ENCODE assay signal across 8 cellular contexts in the genomic region with DNA sequence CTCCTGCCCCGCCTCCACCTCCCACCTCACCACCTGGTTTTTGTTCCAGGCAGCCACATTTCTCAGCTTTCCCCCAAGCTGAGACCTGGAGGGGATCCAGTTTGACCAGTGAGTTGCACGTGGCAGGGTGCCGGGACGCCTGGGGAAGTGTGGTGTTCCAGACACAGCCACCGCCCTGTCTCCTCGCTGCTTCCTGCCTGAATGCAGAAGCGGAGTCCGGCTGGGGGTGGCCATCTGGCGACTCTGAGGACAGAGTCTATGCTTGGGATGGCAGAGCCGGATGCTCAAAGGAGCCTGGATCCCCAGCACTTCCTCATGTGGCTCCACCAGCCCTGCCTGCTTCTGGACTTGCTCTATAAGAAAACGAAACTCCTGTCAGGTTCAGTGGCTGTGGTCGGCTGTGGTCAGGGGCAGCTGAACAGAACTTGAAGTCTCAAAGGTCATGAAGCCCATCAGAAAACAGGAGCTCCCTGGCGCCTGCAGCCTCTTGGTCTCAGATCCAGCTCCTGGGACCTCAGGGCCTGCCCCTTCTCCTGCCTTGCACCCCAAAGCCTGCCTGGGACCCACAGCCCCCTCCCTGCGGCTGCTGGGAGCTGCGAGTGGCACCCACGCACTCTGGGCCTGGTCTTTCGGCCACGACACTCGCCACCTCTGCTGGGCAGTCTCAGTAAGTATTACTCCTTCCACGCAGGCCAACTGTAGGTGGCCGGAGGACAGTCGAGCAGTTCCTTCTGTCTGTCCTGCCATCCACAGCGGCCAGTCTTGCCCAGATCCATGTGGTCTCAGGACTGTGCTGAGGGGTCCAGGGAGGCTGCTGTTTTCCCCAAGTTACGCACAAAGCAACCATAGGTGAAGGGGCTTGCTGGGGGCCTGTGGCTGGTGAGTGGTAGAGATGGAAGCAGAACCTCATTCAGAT.
A peak's percentile ranks its signal among the peaks of the same experiment; 100 is the strongest.
DNase-seq lines count a peak whose midpoint lies in the region; ATAC-seq and TF ChIP-seq lines count a peak whose summit lies in the region.

No MANE protein-coding gene starts in this region.

- ATAC-seq in GM19468 (IDR thresholded peaks at IDR 0.05; ENCODE audit: extremely low read depth, unreplicated experiment) = peak; percentile 60
- peak; percentile 72 for ATAC-seq in HG03558 (IDR thresholded peaks at IDR 0.05; ENCODE audit: extremely low read depth, unreplicated experiment)
- ATAC-seq in mucosa of descending colon = peak; percentile 64

- H3K9me3 ChIP-seq in mucosa of descending colon = no peaks in the 10 kb centered on the region

- peaks cover 8% of the 10 kb centered on the region for H3K4me1 ChIP-seq in mucosa of descending colon (ENCODE audit: low read depth)

- intact Hi-C loops in mucosa of descending colon (cut with DNase I, micrococcal nuclease) = no loop called here

- peak; percentile 89 for DNase-seq in GDM1 (lab: John Stamatoyannopoulos, UW)
- peak; percentile 46 to 66 for DNase-seq in cardiac fibroblast (ENCODE audit: low read depth in 2 of 2)
- DNase-seq in mucosa of descending colon = peak; percentile 58 to 85 (median 67)
- DNase-seq in stimulated activated CD4-positive, alpha-beta T cell treated with anti-CD3 and anti-CD28 coated beads, Interleukin-12 subunit alpha, Interleukin-12 subunit beta, amount 100 ng/mL, for 4 hours = no peak
- no peak for DNase-seq in NCI-H187 (lab: John Stamatoyannopoulos, UW)
- DNase-seq in activated naive CD4-positive, alpha-beta T cell treated with Interleukin-2 at 50 U/mL for 16 hours = no peak

- H3K36me3 ChIP-seq in mucosa of descending colon (ENCODE audit: low read depth) = no peaks in the 10 kb centered on the region

- H3K4me3 ChIP-seq in cardiac fibroblast (replicated peaks in 1 of 2; ENCODE audit: low read depth in 2 of 2, low read length in 2 of 2) (no peak overlapping the region), mucosa of descending colon (no peak overlapping the region)

- TF ChIP-seq CTCF in cardiac fibroblast (IDR thresholded peaks at IDR 0.05; ENCODE audit: low read depth, low read length) (no peak), mucosa of descending colon (IDR thresholded peaks at IDR 0.05) (no peak)

Comparison
In these comparisons a context has a peak if more than half of its experiments do, and no peak if none do; other contexts are left out.
1. DNase-seq: peak in GDM1 (single experiment), cardiac fibroblast (2 of 2) and mucosa of descending colon (3 of 3); none in stimulated activated CD4-positive, alpha-beta T cell treated with anti-CD3 and anti-CD28 coated beads, Interleukin-12 subunit alpha, Interleukin-12 subunit beta, amount 100 ng/mL, for 4 hours (single experiment), NCI-H187 (0 of 2) and activated naive CD4-positive, alpha-beta T cell treated with Interleukin-2 at 50 U/mL for 16 hours (single experiment).
2. Peak in every context shown above with its lines, with median percentiles within 50 percentile points of each other: ATAC-seq.